7 cellular contexts compared by ENCODE assay signal in the genomic region with DNA sequence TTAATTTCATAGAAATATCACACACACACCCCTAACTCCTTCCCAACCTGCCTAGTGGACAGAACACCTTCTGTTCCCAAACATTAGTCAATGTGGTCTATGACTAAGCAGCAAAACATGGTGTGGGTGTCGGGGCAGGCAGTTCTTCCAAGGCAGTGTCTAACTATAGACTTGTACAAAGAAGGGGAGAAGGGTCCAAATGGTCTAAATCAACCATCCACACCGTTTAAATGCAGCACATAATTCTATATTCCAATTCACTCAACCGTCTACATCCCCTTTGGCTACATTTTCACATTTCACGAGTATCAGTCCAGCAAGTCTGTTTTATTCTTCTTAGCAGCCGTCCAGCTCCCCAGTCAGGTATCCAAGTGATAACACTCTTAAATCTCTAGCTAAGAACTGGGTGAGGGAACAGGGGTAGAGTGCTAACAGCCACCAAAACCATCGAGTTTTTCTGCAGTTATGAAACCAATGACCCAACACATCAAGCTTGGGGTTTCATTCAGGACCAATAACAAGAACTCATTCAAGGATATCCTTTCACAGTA. TPM values are rescaled to one million over a fixed set of nuclear protein-coding genes. Genes with fewer than 3 reads are reported as not detected.
DNase-seq lines count a peak whose midpoint lies in the region; ATAC-seq and TF ChIP-seq lines count a peak whose summit lies in the region.

No MANE protein-coding gene starts in this region.

- intact Hi-C loops in tibial artery (cut with DNase I; ENCODE audit: low total_unique reads) = no loop called here

- 0 out of 2 replicates have a peak, but pooled peaks cover 5% of the 10 kb centered on the region for H3K9me3 ChIP-seq in SK-N-SH
- no peaks in the 10 kb centered on the region for H3K9me3 ChIP-seq in tibial artery

- TF ChIP-seq CTCF in SK-N-SH (IDR thresholded peaks at IDR 0.05) (no peak), tibial artery (IDR thresholded peaks at IDR 0.05) (no peak)

- H3K4me3 ChIP-seq in SK-N-SH (ENCODE audit: low read depth in 2 of 2, low read length in 1 of 2) (peak overlapping the region; percentile 67 to 92), iPS-11a (ENCODE audit: low read depth, low read length) (peak overlapping the region; percentile 50), tibial artery (peak overlapping the region; percentile 50 to 53)

- 22% methylated on average over 6 of the region's 6 CpGs for WGBS in SK-N-SH (ENCODE audit: low lambda C conversion rate)

- H3K27ac ChIP-seq in SK-N-SH (ENCODE audit: low read depth in 2 of 2, low read length in 1 of 2) (peak overlapping the region; percentile 35 to 97), tibial artery (peak overlapping the region; percentile 81 to 83)

- peaks cover 0 to 9% of the 10 kb centered on the region in 2 experiments for H3K36me3 ChIP-seq in SK-N-SH (replicated peaks in 1 of 2; ENCODE audit: control insufficient read depth in 1 of 2, insufficient read depth in 2 of 2, low read length in 1 of 2)
- H3K36me3 ChIP-seq in tibial artery = no peaks in the 10 kb centered on the region

- no peaks in the 10 kb centered on the region for H3K27me3 ChIP-seq in SK-N-SH (ENCODE audit: insufficient read depth)
- H3K27me3 ChIP-seq in tibial artery = no peaks in the 10 kb centered on the region

- H3K79me2 ChIP-seq in SK-N-SH (ENCODE audit: insufficient read depth) = peaks cover 6% of the 10 kb centered on the region; the same call in 1 of the 2 replicates

- peak overlapping the region; percentile 93 for H3K4me2 ChIP-seq in SK-N-SH

- ATAC-seq in GM18861 (IDR thresholded peaks at IDR 0.05; ENCODE audit: unreplicated experiment) = no peak

- CTCF ChIA-PET in SK-N-SH (lab: Yijun Ruan, JAX) = interaction anchor here (0.7 kb wide), 1 partner anchor 116 kb away, joined by 3 read pairs; no protein-coding TSS in a partner anchor

- H4K20me1 ChIP-seq in SK-N-SH (ENCODE audit: insufficient read depth) = no peaks in the 10 kb centered on the region

- H3K4me1 ChIP-seq in SK-N-SH (ENCODE audit: control insufficient read depth in 1 of 2, insufficient read depth in 2 of 2, low read depth in 1 of 2, low read length in 1 of 2) (peaks cover 5 to 50% of the 10 kb centered on the region in 2 experiments; a peak in 3 of 4 replicates), tibial artery (peaks cover 0 to 28% (median 10%) of the 10 kb centered on the region in 4 donors)

- H3K9me2 ChIP-seq in SK-N-SH = no peaks in the 10 kb centered on the region

- peak; percentile 90 for DNase-seq in H4 (ENCODE audit: low spot score)
- DNase-seq in SK-N-SH = no peak
- DNase-seq in tibial artery = peak in 1 of 2 donors; percentile 57
- no peak for DNase-seq in NCI-H1092 treated with DMSO at 0.1 percent for 48 hours (lab: John Stamatoyannopoulos, UW)
- no peak for DNase-seq in DMS114 treated with DMSO at 0.1 percent for 48 hours (lab: John Stamatoyannopoulos, UW; ENCODE audit: unreplicated experiment)

- no peak; the same call in 1 of the 2 replicates for TF ChIP-seq RAD21 in SK-N-SH (IDR thresholded peaks at IDR 0.05; ENCODE audit: low read length)

- TF ChIP-seq EP300 in SK-N-SH (IDR thresholded peaks at IDR 0.05; ENCODE audit: borderline replicate concordance in 1 of 2, low read depth in 1 of 2, low read length in 1 of 2) = no peak; a peak in 1 of 4 replicates

- H3F3A ChIP-seq in SK-N-SH (replicated peaks; ENCODE audit: insufficient read depth) = peaks cover 21% of the 10 kb centered on the region

- H3K9ac ChIP-seq in SK-N-SH = peak overlapping the region; percentile 84; the same call in 1 of the 2 replicates

- POLR2A ChIA-PET in SK-N-SH (lab: Yijun Ruan, JAX) = interaction anchor here (0.6 to 1.1 kb wide), 2 partner anchors 616 to 668 kb away, joined by 4 read pairs; no protein-coding TSS in a partner anchor

- H2AFZ ChIP-seq in SK-N-SH (ENCODE audit: low read depth) = no peak overlapping the region

TF ChIP-seq in SK-N-SH, 30 proteins besides CTCF, POLR2A, EP300 and RAD21 (continues in another document):
- TF ChIP-seq REST (IDR thresholded peaks at IDR 0.05; ENCODE audit: low read depth, low read length) = 0 out of 2 replicates have a peak, but pooled peaks have one; percentile 33
- no peak for TF ChIP-seq USF2 (IDR thresholded peaks at IDR 0.05; ENCODE audit: borderline replicate concordance, low read depth, low read length)
- TF ChIP-seq MEF2A (IDR thresholded peaks at IDR 0.05; ENCODE audit: borderline replicate concordance, low read depth) = 0 out of 2 replicates have a peak, but pooled peaks have one; percentile 5
- TF ChIP-seq YY1 (IDR thresholded peaks at IDR 0.05; ENCODE audit: low read depth) = no peak
- no peak for TF ChIP-seq FOXM1 (IDR thresholded peaks at IDR 0.05; ENCODE audit: low read depth)
- TF ChIP-seq TAF1 (IDR thresholded peaks at IDR 0.05; ENCODE audit: borderline replicate concordance, low read depth, low read length) = no peak
- TF ChIP-seq JUND (IDR thresholded peaks at IDR 0.05) = peak; percentile 86
- TF ChIP-seq RFX5 (IDR thresholded peaks at IDR 0.05; ENCODE audit: low read length) = no peak
- no peak for TF ChIP-seq GATA2 (CRISPR knock-in tag; IDR thresholded peaks at IDR 0.05)
- peak; percentile 75 for TF ChIP-seq TCF12 (IDR thresholded peaks at IDR 0.05)
- peak; percentile 79; the same call in 1 of the 2 replicates for TF ChIP-seq FOSL2 (IDR thresholded peaks at IDR 0.05; ENCODE audit: borderline replicate concordance, low read depth)
- TF ChIP-seq CHD2 (IDR thresholded peaks at IDR 0.05; ENCODE audit: low read length, partially characterized antibody) = no peak
- no peak for TF ChIP-seq IRF3 (IDR thresholded peaks at IDR 0.05; ENCODE audit: low read depth, low read length)
- TF ChIP-seq FOXJ3 (CRISPR knock-in tag; IDR thresholded peaks at IDR 0.05) = no peak
- TF ChIP-seq SIN3A (IDR thresholded peaks at IDR 0.05; ENCODE audit: borderline replicate concordance, low read depth, low read length) = 0 out of 2 replicates have a peak, but pooled peaks have one; percentile 20
- no peak for TF ChIP-seq GABPA (IDR thresholded peaks at IDR 0.05; ENCODE audit: low read depth)
- TF ChIP-seq, protein P1, sequence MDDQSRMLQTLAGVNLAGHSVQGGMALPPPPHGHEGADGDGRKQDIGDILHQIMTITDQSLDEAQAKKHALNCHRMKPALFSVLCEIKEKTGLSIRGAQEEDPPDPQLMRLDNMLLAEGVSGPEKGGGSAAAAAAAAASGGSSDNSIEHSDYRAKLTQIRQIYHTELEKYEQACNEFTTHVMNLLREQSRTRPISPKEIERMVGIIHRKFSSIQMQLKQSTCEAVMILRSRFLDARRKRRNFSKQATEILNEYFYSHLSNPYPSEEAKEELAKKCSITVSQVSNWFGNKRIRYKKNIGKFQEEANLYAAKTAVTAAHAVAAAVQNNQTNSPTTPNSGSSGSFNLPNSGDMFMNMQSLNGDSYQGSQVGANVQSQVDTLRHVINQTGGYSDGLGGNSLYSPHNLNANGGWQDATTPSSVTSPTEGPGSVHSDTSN (IDR thresholded peaks at IDR 0.05) = no peak; the same call in 1 of the 2 replicates
- TF ChIP-seq NFIC (IDR thresholded peaks at IDR 0.05; ENCODE audit: borderline replicate concordance) = peak; percentile 60; the same call in 1 of the 2 replicates
- TF ChIP-seq RCOR1 (IDR thresholded peaks at IDR 0.05; ENCODE audit: low read length) = no peak
- TF ChIP-seq NRF1 (IDR thresholded peaks at IDR 0.05; ENCODE audit: low read depth, low read length) = no peak

RNA-seq across cellular contexts. Expression of gene ZNF608, which starts 3.4 kb away (rescaled TPM):
- total RNA-seq in H4 (2014; rRNA removed; shearing (Covaris generic)) = 20.8 and 28.0 TPM in 2 replicates
- 4.9 and 5.2 TPM in 2 replicates for polyA plus RNA-seq in SK-N-SH (2012; rRNA removed)
- polyA plus RNA-seq in SK-N-SH (2012; cell fraction: cytosol; rRNA removed) = 3.6 and 4.6 TPM in 2 replicates
- 6.3 and 8.8 TPM in 2 replicates for polyA plus RNA-seq in SK-N-SH (2012; cell fraction: nucleus; rRNA removed)
